In the genomic region with DNA sequence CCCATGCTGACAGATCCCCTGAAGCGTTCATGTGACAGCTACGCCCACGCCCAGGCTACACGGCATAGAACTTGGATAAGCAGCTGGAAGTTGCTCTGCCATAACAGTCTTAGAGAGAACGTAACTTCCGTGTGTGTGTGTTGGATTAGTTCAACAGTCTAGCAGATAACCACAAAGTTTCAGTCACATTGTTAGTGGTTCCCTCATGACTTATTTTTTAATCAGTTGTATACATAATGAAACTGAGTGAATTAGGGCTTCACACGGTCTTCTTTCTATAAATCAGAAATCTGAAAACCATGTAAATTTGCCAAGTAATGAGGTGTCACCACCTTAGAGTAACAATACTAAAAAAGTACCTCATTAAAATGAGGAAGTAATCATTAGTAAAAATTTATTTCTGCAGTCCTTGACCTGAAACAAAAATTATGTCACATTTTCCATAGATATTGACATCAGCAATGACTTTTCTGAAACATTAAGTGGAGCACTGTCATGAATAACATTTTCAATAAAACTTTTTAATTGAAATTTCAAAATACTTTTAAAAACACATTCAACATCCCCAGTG, we compare ENCODE assay signal across 8 cellular contexts. TPM values are rescaled to one million over a fixed set of nuclear protein-coding genes. Genes with fewer than 3 reads are reported as not detected.
DNase-seq lines count a peak whose midpoint lies in the region; ATAC-seq, FAIRE-seq and TF ChIP-seq lines count a peak whose summit lies in the region.

No MANE protein-coding gene starts in this region.

- H3K9ac ChIP-seq in smooth muscle cell (ENCODE audit: low read depth): no peak overlapping the region

- H3K4me2 ChIP-seq in smooth muscle cell: peak overlapping the region; percentile 67

- intact Hi-C loops in activated CD4-positive, alpha-beta memory T cell treated with anti-CD3 and anti-CD28 coated beads for 36 hours (cut with micrococcal nuclease): loop anchor here (5.0 kb wide), 1 partner anchor 43 kb away; no protein-coding TSS in a partner anchor

- no peak for TF ChIP-seq CTCF in smooth muscle cell (IDR thresholded peaks at IDR 0.05; ENCODE audit: borderline replicate concordance, insufficient read depth, poor library complexity, severe bottlenecking)
- TF ChIP-seq CTCF in HFFc6 (IDR thresholded peaks at IDR 0.05): no peak

- POLR2A ChIA-PET in activated CD4-positive, alpha-beta memory T cell treated with anti-CD3 and anti-CD28 coated beads for 36 hours (lab: Charles Lee): interaction anchor here (0.5 kb wide), 1 partner anchor 1701 kb away, joined by 3 read pairs; no protein-coding TSS in a partner anchor
- POLR2A ChIA-PET in activated CD4-positive, alpha-beta memory T cell treated with anti-CD3 and anti-CD28 coated beads, Interleukin-2, amount 10 ng/mL, durations not matched to agents 7 days and 5 days (lab: Charles Lee): no interaction called here

- TF ChIP-seq POLR2A in H54 (IDR thresholded peaks at IDR 0.05; ENCODE audit: low read depth, low read length): no peak

- no peak overlapping the region for H3K27ac Mint-ChIP-seq in activated CD4-positive, alpha-beta memory T cell treated with anti-CD3 and anti-CD28 coated beads for 36 hours
- H3K27ac Mint-ChIP-seq in activated CD4-positive, alpha-beta memory T cell treated with anti-CD3 and anti-CD28 coated beads, Interleukin-2, amount 10 ng/mL, durations not matched to agents 7 days and 5 days: no peak overlapping the region
- H3K27ac Mint-ChIP-seq in HFFc6: no peak overlapping the region

- CTCF ChIA-PET in activated CD4-positive, alpha-beta memory T cell treated with anti-CD3 and anti-CD28 coated beads for 36 hours (lab: Charles Lee): no interaction called here
- CTCF ChIA-PET in activated CD4-positive, alpha-beta memory T cell treated with anti-CD3 and anti-CD28 coated beads, Interleukin-2, amount 10 ng/mL, durations not matched to agents 7 days and 5 days (lab: Charles Lee): no interaction called here

- no peak overlapping the region for H2AFZ ChIP-seq in smooth muscle cell (ENCODE audit: low read depth)

- H3K36me3 Mint-ChIP-seq in activated CD4-positive, alpha-beta memory T cell treated with anti-CD3 and anti-CD28 coated beads for 36 hours: no peaks in the 10 kb centered on the region
- H3K36me3 Mint-ChIP-seq in activated CD4-positive, alpha-beta memory T cell treated with anti-CD3 and anti-CD28 coated beads, Interleukin-2, amount 10 ng/mL, durations not matched to agents 7 days and 5 days (ENCODE audit: low read depth): no peaks in the 10 kb centered on the region
- no peaks in the 10 kb centered on the region for H3K36me3 Mint-ChIP-seq in HFFc6 (ENCODE audit: low read depth)

- H3K9me3 ChIP-seq in smooth muscle cell (replicated peaks; ENCODE audit: low read depth): no peaks in the 10 kb centered on the region

- H3K9me3 Mint-ChIP-seq in activated CD4-positive, alpha-beta memory T cell treated with anti-CD3 and anti-CD28 coated beads for 36 hours: no peaks in the 10 kb centered on the region
- H3K9me3 Mint-ChIP-seq in activated CD4-positive, alpha-beta memory T cell treated with anti-CD3 and anti-CD28 coated beads, Interleukin-2, amount 10 ng/mL, durations not matched to agents 7 days and 5 days: no peaks in the 10 kb centered on the region
- peaks cover 49% of the 10 kb centered on the region for H3K9me3 Mint-ChIP-seq in HFFc6

- peaks cover 4% of the 10 kb centered on the region for H3K4me1 ChIP-seq in smooth muscle cell (ENCODE audit: low read depth)

- peaks cover 7% of the 10 kb centered on the region for H3K27me3 Mint-ChIP-seq in activated CD4-positive, alpha-beta memory T cell treated with anti-CD3 and anti-CD28 coated beads for 36 hours
- peaks cover 2% of the 10 kb centered on the region for H3K27me3 Mint-ChIP-seq in activated CD4-positive, alpha-beta memory T cell treated with anti-CD3 and anti-CD28 coated beads, Interleukin-2, amount 10 ng/mL, durations not matched to agents 7 days and 5 days
- peaks cover 2% of the 10 kb centered on the region for H3K27me3 Mint-ChIP-seq in HFFc6 (ENCODE audit: insufficient read depth)

- no peaks in the 10 kb centered on the region for H3K36me3 ChIP-seq in smooth muscle cell (ENCODE audit: low read depth)

- H3K27me3 ChIP-seq in smooth muscle cell (ENCODE audit: low read depth): no peaks in the 10 kb centered on the region

- H4K20me1 ChIP-seq in smooth muscle cell (ENCODE audit: low read depth): no peaks in the 10 kb centered on the region

- peak overlapping the region; percentile 53 for H3K27ac ChIP-seq in smooth muscle cell (ENCODE audit: low read depth)

- H3F3A ChIP-seq in smooth muscle cell (ENCODE audit: low read depth): no peaks in the 10 kb centered on the region

- no peaks in the 10 kb centered on the region for H3K79me2 ChIP-seq in smooth muscle cell (ENCODE audit: low read depth)

- DNase-seq in activated CD4-positive, alpha-beta memory T cell treated with anti-CD3 and anti-CD28 coated beads for 36 hours: peak; percentile 24
- DNase-seq in activated CD4-positive, alpha-beta memory T cell treated with anti-CD3 and anti-CD28 coated beads, Interleukin-2, amount 10 ng/mL, durations not matched to agents 7 days and 5 days: no peak
- DNase-seq in RPMI8226 (peak; percentile 36), smooth muscle cell (lab: John Stamatoyannopoulos, UW; ENCODE audit: unreplicated experiment) (no peak), H54 (ENCODE audit: insufficient read length, low spot score) (no peak), HFFc6 (no peak), DMS53 (lab: John Stamatoyannopoulos, UW) (no peak)

- WGBS in smooth muscle cell (ENCODE audit: low lambda C conversion rate): 37% methylated on average over 7 of the region's 7 CpGs

- FAIRE-seq in H54 (lab: Jason Lieb, UNC): no peak

- H3K4me3 Mint-ChIP-seq in activated CD4-positive, alpha-beta memory T cell treated with anti-CD3 and anti-CD28 coated beads for 36 hours: no peak overlapping the region
- no peak overlapping the region for H3K4me3 Mint-ChIP-seq in activated CD4-positive, alpha-beta memory T cell treated with anti-CD3 and anti-CD28 coated beads, Interleukin-2, amount 10 ng/mL, durations not matched to agents 7 days and 5 days
- H3K4me3 Mint-ChIP-seq in HFFc6: no peak overlapping the region

- peak; percentile 79 for ATAC-seq in HG02943 (IDR thresholded peaks at IDR 0.05; ENCODE audit: low read depth, unreplicated experiment)

- no peak overlapping the region for H3K4me3 ChIP-seq in smooth muscle cell

- H3K4me1 Mint-ChIP-seq in activated CD4-positive, alpha-beta memory T cell treated with anti-CD3 and anti-CD28 coated beads for 36 hours (ENCODE audit: low read depth): peaks cover 5% of the 10 kb centered on the region
- H3K4me1 Mint-ChIP-seq in activated CD4-positive, alpha-beta memory T cell treated with anti-CD3 and anti-CD28 coated beads, Interleukin-2, amount 10 ng/mL, durations not matched to agents 7 days and 5 days: peaks cover 12% of the 10 kb centered on the region
- no peaks in the 10 kb centered on the region; the same call in 1 of the 2 replicates for H3K4me1 Mint-ChIP-seq in HFFc6 (ENCODE audit: low read depth)

RNA-seq across cellular contexts. Expression of a gene that starts 21.7 kb away (rescaled TPM):
- under 1 TPM; 0.10 TPM for total RNA-seq in activated CD4-positive, alpha-beta memory T cell treated with anti-CD3 and anti-CD28 coated beads for 36 hours
- total RNA-seq in activated CD4-positive, alpha-beta memory T cell treated with anti-CD3 and anti-CD28 coated beads, Interleukin-2, amount 10 ng/mL, durations not matched to agents 7 days and 5 days: under 1 TPM; 0.18 to 0.20 TPM
- 1.3 and 2.9 TPM in 2 replicates for total RNA-seq in smooth muscle cell
- 0.33 TPM in 1 of 2 replicates, not detected in the other for polyA plus RNA-seq in smooth muscle cell
- not detected for total RNA-seq in HFFc6 (2021; fragmentation: NEBNext Ultra II Directional; extraction: Animal tissue kit (Norgen Biotek cat#: 25700))

Comparison
In these comparisons a context has a peak if more than half of its experiments do, and no peak if none do; other contexts are left out.
1. DNase-seq: peak in activated CD4-positive, alpha-beta memory T cell treated with anti-CD3 and anti-CD28 coated beads for 36 hours (single experiment) and RPMI8226 (single experiment); none in activated CD4-positive, alpha-beta memory T cell treated with anti-CD3 and anti-CD28 coated beads, Interleukin-2, amount 10 ng/mL, durations not matched to agents 7 days and 5 days (single experiment), smooth muscle cell (single experiment), H54 (single experiment), HFFc6 (single experiment) and DMS53 (single experiment).